Comparison of ENCODE assay signal across 11 cellular contexts in the genomic region with DNA sequence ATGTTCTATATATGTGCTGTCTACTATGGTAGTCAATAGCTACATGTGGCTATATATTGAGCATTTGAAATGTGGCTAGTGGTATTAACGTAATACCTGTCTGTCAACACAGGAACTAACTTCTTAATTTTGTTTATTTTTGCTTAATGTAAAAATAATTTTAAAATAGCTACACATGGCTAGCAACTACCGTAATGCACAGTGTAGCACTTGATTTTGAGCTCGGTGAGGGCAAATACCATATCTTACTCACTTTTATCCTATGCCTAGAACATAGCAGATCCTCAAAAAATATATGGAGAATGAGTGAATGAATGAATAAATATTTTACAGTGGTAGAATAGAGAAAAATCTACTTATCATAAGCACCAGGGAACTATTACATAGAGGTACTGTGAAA.
"Had no signal": no experiment of that assay in that cellular context is flagged by ENCODE, and none has a peak within 500 bp of the region (broad histone marks: within the 10 kb centered on the region; RNA-seq: fewer than 3 reads in every experiment).

No MANE protein-coding gene starts in this region.

- H3K9me3 ChIP-seq: HAP-1 had no signal

- H2AFZ ChIP-seq: GM23248, GM23338 had no signal

- H3K27ac ChIP-seq: GM23248 had no signal

- FAIRE-seq: H1, H54 had no signal

- DNase-seq: GM23248, GOT3, H7, H9, HCEC 1CT, HFFc6 had no signal

- H3K4me3 ChIP-seq: GM23248, GM23338, HAP-1 had no signal

- H3K9ac ChIP-seq: GM23248 had no signal

- H3K4me1 ChIP-seq: HAP-1 had no signal

- H3K4me2 ChIP-seq: GM23338 had no signal

- H3K36me3 ChIP-seq: HAP-1 had no signal

- ATAC-seq: GM23338, HCT116 had no signal
